1 cellular context compared by ENCODE assay signal in the genomic region with DNA sequence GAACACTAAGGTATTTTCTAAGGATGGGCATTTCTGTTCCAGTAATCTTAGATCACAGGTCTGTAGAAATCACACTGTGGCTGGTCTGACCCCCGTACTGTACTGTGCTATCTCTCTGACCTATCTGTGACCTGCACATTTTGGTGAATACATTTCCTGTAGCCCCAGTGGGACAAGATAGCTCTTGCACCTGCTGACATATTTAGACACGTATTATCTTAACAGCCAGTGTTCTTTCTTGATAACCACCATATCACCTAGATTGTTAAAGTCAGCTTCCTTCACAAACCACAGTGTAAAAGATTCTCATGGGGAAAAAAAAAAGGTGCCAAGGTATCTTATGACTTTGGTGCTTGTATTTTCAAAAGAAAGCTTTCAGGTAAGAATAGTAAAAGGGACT.
TF ChIP-seq lines count a peak whose summit lies in the region.

No MANE protein-coding gene starts in this region.

TF ChIP-seq in K562, 482 proteins besides CTCF, POLR2A, EP300 and RAD21 (continues in another document):
- TF ChIP-seq THRB (CRISPR knock-in tag; conservative IDR thresholded peaks at IDR 0.05) (no peak), MEF2A (IDR thresholded peaks at IDR 0.05; ENCODE audit: control insufficient read depth, low read depth, low read length) (no peak), NR3C1 (CRISPR knock-in tag; IDR thresholded peaks at IDR 0.05) (no peak), LEF1 (IDR thresholded peaks at IDR 0.05) (peak; percentile 52; the same call in 1 of the 2 replicates), ZNF311 (CRISPR knock-in tag; IDR thresholded peaks at IDR 0.05) (0 out of 2 replicates have a peak, but pooled peaks have one; percentile 53), HMG20A (CRISPR knock-in tag; conservative IDR thresholded peaks at IDR 0.05) (no peak), TCF3 (CRISPR knock-in tag; IDR thresholded peaks at IDR 0.05) (peak; percentile 92), RNF2 (IDR thresholded peaks at IDR 0.05) (peak; percentile 89), FOS (IDR thresholded peaks at IDR 0.05; ENCODE audit: extremely low read depth, insufficient read length) (no peak), ZNF232 (CRISPR knock-in tag; IDR thresholded peaks at IDR 0.05) (no peak), SREBF2 (CRISPR knock-in tag; IDR thresholded peaks at IDR 0.05) (no peak), SMARCA4 (IDR thresholded peaks at IDR 0.05) (peak; percentile 87), ASH1L (IDR thresholded peaks at IDR 0.05; ENCODE audit: borderline replicate concordance, low read depth, partially characterized antibody) (no peak), CBX1 (IDR thresholded peaks at IDR 0.05; ENCODE audit: low read depth) (no peak), SMARCE1 (IDR thresholded peaks at IDR 0.05) (peak; percentile 83; the same call in 1 of the 2 replicates), E2F5 (CRISPR knock-in tag; IDR thresholded peaks at IDR 0.05) (no peak), HLTF (IDR thresholded peaks at IDR 0.05) (no peak), ZNF354B (CRISPR knock-in tag; IDR thresholded peaks at IDR 0.05) (no peak), CEBPG (CRISPR knock-in tag; IDR thresholded peaks at IDR 0.05) (no peak), CEBPG (tag; conservative IDR thresholded peaks at IDR 0.05 in 1 of 2, IDR thresholded peaks at IDR 0.05 in 1 of 2) (no peak), HCFC1 (IDR thresholded peaks at IDR 0.05; ENCODE audit: low read depth, low read length) (no peak), BACH1 (tag; IDR thresholded peaks at IDR 0.05) (no peak), CBX2 (IDR thresholded peaks at IDR 0.05; ENCODE audit: insufficient read depth, low read length, poor library complexity, severe bottlenecking) (no peak), HEY1 (CRISPR knock-in tag; IDR thresholded peaks at IDR 0.05; ENCODE audit: borderline replicate concordance) (no peak), KDM1A (IDR thresholded peaks at IDR 0.05) (peak; percentile 87 to 94), TAL1 (IDR thresholded peaks at IDR 0.05) (peak; percentile 94), GTF2E2 (tag; IDR thresholded peaks at IDR 0.05) (no peak), KDM4B (IDR thresholded peaks at IDR 0.05; ENCODE audit: borderline replicate concordance in 2 of 2, low read depth in 1 of 2) (no peak), RBM34 (IDR thresholded peaks at IDR 0.05; ENCODE audit: borderline replicate concordance, insufficient read depth, low read length) (no peak), LCOR (CRISPR knock-in tag; IDR thresholded peaks at IDR 0.05) (no peak), CSDE1 (IDR thresholded peaks at IDR 0.05) (no peak), ZNF41 (CRISPR knock-in tag; conservative IDR thresholded peaks at IDR 0.05) (no peak), ZNF431 (CRISPR knock-in tag; IDR thresholded peaks at IDR 0.05) (no peak), TARDBP (IDR thresholded peaks at IDR 0.05) (0 out of 2 replicates have a peak, but pooled peaks have one; percentile 53), FOXA3 (CRISPR knock-in tag; conservative IDR thresholded peaks at IDR 0.05 in 1 of 2, IDR thresholded peaks at IDR 0.05 in 1 of 2) (0 out of 4 replicates have a peak, but pooled peaks of 1 of the 2 experiments have one; percentile 31), RB1 (IDR thresholded peaks at IDR 0.05; ENCODE audit: low read depth) (no peak), NCOA1 (IDR thresholded peaks at IDR 0.05; ENCODE audit: low read depth) (peak; percentile 55; the same call in 1 of the 2 replicates), ZNF79 (CRISPR knock-in tag; IDR thresholded peaks at IDR 0.05; ENCODE audit: low read depth) (no peak), KAT8 (IDR thresholded peaks at IDR 0.05; ENCODE audit: low read depth) (no peak), KDM2B (CRISPR knock-in tag; IDR thresholded peaks at IDR 0.05) (no peak), SMAD4 (CRISPR knock-in tag; conservative IDR thresholded peaks at IDR 0.05) (peak; percentile 93), HDAC3 (IDR thresholded peaks at IDR 0.05; ENCODE audit: borderline replicate concordance, partially characterized antibody) (peak; percentile 73), ZNF384 (IDR thresholded peaks at IDR 0.05; ENCODE audit: low read depth, low read length) (peak; percentile 71; the same call in 1 of the 2 replicates), FOXJ3 (CRISPR knock-in tag; IDR thresholded peaks at IDR 0.05) (no peak), MTA2 (IDR thresholded peaks at IDR 0.05; ENCODE audit: low read depth) (peak; percentile 79), TRIM24 (IDR thresholded peaks at IDR 0.05) (peak; percentile 87 to 91), VEZF1 (CRISPR knock-in tag; IDR thresholded peaks at IDR 0.05) (peak; percentile 44; the same call in 1 of the 2 replicates), MBD1 (CRISPR knock-in tag; IDR thresholded peaks at IDR 0.05) (no peak), STAG1 (CRISPR knock-in tag; IDR thresholded peaks at IDR 0.05; ENCODE audit: borderline replicate concordance) (no peak), RFX1 (IDR thresholded peaks at IDR 0.05) (no peak), ZNF830 (CRISPR knock-in tag; IDR thresholded peaks at IDR 0.05) (no peak), ZKSCAN3 (CRISPR knock-in tag; IDR thresholded peaks at IDR 0.05) (no peak), MEF2D (tag; conservative IDR thresholded peaks at IDR 0.05; ENCODE audit: low read depth) (peak; percentile 79), KLF10 (CRISPR knock-in tag; IDR thresholded peaks at IDR 0.05) (no peak), NFATC3 (IDR thresholded peaks at IDR 0.05) (no peak), TAF1 (IDR thresholded peaks at IDR 0.05; ENCODE audit: control insufficient read depth, extremely low read depth, insufficient read depth, low read length, severe bottlenecking) (no peak), GTF2A2 (tag; IDR thresholded peaks at IDR 0.05) (no peak), ZC3H8 (IDR thresholded peaks at IDR 0.05) (no peak)
- TF ChIP-seq, protein P1, sequence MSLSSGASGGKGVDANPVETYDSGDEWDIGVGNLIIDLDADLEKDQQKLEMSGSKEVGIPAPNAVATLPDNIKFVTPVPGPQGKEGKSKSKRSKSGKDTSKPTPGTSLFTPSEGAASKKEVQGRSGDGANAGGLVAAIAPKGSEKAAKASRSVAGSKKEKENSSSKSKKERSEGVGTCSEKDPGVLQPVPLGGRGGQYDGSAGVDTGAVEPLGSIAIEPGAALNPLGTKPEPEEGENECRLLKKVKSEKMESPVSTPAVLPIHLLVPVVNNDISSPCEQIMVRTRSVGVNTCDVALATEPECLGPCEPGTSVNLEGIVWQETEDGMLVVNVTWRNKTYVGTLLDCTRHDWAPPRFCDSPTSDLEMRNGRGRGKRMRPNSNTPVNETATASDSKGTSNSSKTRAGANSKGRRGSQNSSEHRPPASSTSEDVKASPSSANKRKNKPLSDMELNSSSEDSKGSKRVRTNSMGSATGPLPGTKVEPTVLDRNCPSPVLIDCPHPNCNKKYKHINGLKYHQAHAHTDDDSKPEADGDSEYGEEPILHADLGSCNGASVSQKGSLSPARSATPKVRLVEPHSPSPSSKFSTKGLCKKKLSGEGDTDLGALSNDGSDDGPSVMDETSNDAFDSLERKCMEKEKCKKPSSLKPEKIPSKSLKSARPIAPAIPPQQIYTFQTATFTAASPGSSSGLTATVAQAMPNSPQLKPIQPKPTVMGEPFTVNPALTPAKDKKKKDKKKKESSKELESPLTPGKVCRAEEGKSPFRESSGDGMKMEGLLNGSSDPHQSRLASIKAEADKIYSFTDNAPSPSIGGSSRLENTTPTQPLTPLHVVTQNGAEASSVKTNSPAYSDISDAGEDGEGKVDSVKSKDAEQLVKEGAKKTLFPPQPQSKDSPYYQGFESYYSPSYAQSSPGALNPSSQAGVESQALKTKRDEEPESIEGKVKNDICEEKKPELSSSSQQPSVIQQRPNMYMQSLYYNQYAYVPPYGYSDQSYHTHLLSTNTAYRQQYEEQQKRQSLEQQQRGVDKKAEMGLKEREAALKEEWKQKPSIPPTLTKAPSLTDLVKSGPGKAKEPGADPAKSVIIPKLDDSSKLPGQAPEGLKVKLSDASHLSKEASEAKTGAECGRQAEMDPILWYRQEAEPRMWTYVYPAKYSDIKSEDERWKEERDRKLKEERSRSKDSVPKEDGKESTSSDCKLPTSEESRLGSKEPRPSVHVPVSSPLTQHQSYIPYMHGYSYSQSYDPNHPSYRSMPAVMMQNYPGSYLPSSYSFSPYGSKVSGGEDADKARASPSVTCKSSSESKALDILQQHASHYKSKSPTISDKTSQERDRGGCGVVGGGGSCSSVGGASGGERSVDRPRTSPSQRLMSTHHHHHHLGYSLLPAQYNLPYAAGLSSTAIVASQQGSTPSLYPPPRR (CRISPR knock-in tag; IDR thresholded peaks at IDR 0.05; ENCODE audit: borderline replicate concordance), result no peak
- TF ChIP-seq, protein P2, sequence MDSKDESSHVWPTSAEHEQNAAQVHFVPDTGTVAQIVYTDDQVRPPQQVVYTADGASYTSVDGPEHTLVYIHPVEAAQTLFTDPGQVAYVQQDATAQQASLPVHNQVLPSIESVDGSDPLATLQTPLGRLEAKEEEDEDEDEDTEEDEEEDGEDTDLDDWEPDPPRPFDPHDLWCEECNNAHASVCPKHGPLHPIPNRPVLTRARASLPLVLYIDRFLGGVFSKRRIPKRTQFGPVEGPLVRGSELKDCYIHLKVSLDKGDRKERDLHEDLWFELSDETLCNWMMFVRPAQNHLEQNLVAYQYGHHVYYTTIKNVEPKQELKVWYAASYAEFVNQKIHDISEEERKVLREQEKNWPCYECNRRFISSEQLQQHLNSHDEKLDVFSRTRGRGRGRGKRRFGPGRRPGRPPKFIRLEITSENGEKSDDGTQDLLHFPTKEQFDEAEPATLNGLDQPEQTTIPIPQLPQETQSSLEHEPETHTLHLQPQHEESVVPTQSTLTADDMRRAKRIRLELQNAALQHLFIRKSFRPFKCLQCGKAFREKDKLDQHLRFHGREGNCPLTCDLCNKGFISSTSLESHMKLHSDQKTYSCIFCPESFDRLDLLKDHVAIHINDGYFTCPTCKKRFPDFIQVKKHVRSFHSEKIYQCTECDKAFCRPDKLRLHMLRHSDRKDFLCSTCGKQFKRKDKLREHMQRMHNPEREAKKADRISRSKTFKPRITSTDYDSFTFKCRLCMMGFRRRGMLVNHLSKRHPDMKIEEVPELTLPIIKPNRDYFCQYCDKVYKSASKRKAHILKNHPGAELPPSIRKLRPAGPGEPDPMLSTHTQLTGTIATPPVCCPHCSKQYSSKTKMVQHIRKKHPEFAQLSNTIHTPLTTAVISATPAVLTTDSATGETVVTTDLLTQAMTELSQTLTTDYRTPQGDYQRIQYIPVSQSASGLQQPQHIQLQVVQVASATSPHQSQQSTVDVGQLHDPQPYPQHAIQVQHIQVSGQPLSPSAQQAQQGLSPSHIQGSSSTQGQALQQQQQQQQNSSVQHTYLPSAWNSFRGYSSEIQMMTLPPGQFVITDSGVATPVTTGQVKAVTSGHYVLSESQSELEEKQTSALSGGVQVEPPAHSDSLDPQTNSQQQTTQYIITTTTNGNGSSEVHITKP (IDR thresholded peaks at IDR 0.05; ENCODE audit: partially characterized antibody), result no peak
- TF ChIP-seq, protein P3, sequence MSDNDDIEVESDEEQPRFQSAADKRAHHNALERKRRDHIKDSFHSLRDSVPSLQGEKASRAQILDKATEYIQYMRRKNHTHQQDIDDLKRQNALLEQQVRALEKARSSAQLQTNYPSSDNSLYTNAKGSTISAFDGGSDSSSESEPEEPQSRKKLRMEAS (CRISPR knock-in tag; IDR thresholded peaks at IDR 0.05), result no peak
- TF ChIP-seq, protein P4, sequence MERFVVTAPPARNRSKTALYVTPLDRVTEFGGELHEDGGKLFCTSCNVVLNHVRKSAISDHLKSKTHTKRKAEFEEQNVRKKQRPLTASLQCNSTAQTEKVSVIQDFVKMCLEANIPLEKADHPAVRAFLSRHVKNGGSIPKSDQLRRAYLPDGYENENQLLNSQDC (CRISPR knock-in tag; IDR thresholded peaks at IDR 0.05), result no peak
- TF ChIP-seq, protein P5, sequence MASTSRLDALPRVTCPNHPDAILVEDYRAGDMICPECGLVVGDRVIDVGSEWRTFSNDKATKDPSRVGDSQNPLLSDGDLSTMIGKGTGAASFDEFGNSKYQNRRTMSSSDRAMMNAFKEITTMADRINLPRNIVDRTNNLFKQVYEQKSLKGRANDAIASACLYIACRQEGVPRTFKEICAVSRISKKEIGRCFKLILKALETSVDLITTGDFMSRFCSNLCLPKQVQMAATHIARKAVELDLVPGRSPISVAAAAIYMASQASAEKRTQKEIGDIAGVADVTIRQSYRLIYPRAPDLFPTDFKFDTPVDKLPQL (IDR thresholded peaks at IDR 0.05; ENCODE audit: extremely low read depth, insufficient read length), result no peak
